In the genomic region with DNA sequence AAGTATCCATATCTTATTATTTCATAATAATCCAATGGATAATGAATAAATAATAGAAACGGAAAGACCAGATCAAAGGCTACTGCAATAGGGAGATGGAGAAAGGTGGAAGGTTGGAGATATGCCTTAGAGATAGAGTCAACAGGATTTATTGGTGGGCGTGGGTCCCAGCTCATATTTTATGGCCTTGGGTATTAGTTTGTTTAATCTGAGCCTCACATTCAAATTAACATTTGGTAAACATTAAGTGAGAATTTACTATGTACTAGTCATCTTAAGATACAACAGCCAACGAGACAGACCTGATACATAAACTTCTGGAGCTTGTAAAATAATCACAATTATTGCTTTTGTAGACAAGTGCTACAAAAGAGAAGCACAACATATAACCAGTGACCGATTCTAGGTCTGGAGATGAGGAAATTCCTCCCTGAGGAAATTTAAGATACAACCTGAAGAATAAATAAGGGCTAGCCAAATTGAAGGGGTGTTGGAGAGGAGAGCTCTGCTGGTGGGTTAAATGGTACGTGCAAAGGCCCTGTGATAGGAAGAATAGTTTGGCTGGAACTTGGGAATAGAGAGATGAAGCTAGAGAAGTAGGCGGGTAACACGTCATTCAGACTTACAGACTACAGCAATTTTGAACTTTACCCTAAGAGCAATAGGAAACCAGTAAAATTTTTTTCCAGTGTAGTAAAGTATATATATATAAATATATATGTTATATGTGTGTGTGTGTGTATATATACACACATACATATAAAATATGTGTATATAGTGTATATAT, we compare ENCODE assay signal across 17 cellular contexts. TPM values are rescaled to one million over a fixed set of nuclear protein-coding genes. Genes with fewer than 3 reads are reported as not detected.
DNase-seq lines count a peak whose midpoint lies in the region; ATAC-seq and TF ChIP-seq lines count a peak whose summit lies in the region.
"Had no signal": no experiment of that assay in that cellular context is flagged by ENCODE, and none has a peak within 500 bp of the region (broad histone marks: within the 10 kb centered on the region; RNA-seq: fewer than 3 reads in every experiment).

No MANE protein-coding gene starts in this region.

- H3K4me3 ChIP-seq in PC-3 (ENCODE audit: low read length) (no peak overlapping the region), transverse colon (no peak overlapping the region), H7 (ENCODE audit: insufficient read depth, low read depth, low read length) (no peak overlapping the region)
- H3K4me3 ChIP-seq: BLaER1 treated with 17β-estradiol and CSF1 and Interleukin-3, amounts not matched to agents 10 nM and 100 nM had no signal

- no peaks in the 10 kb centered on the region for H3K9me3 ChIP-seq in PC-3 (ENCODE audit: low read length)
- H3K9me3 ChIP-seq in transverse colon: no peaks in the 10 kb centered on the region
- H3K9me3 ChIP-seq: BLaER1 treated with 17β-estradiol and CSF1 and Interleukin-3, amounts not matched to agents 10 nM and 100 nM had no signal

- intact Hi-C loops in PC-3 (cut with micrococcal nuclease): no loop called here
- intact Hi-C loops in left colon (cut with DNase I, micrococcal nuclease): no loop called here
- intact Hi-C loops in transverse colon (cut with DNase I; ENCODE audit: low total_unique reads): no loop called here

- H3K36me3 ChIP-seq in PC-3 (ENCODE audit: low read depth, low read length): no peaks in the 10 kb centered on the region
- H3K36me3 ChIP-seq in transverse colon: no peaks in the 10 kb centered on the region
- no peaks in the 10 kb centered on the region for H3K36me3 ChIP-seq in H7 (replicated peaks; ENCODE audit: control insufficient read depth, insufficient read depth, low read length)

- DNase-seq in PC-3: no peak
- DNase-seq in left colon: no peak
- peak; percentile 57 for DNase-seq in transverse colon
- DNase-seq in DMS 273 (lab: John Stamatoyannopoulos, UW; ENCODE audit: unreplicated experiment): no peak
- DNase-seq in H7: no peak
- no peak for DNase-seq in NCI-H1417 treated with DMSO at 0.1 percent for 48 hours (lab: John Stamatoyannopoulos, UW)
- DNase-seq: ACHN; Calu3; CD4-positive, alpha-beta T cell; DMS153; DMS79 treated with DMSO at 0.1 percent for 48 hours; EL; HCEC 1CT had no signal

- no peaks in the 10 kb centered on the region for H3K79me2 ChIP-seq in PC-3 (ENCODE audit: low read length)

- no TSS peak for BruUV-seq in PC-3 (replicated peaks; lab: Mats Ljungman, UMichigan)

- in situ Hi-C loops in transverse colon (cut with MboI; ENCODE audit: low pct_ligation_motif_present in 1 of 4, low pct_unique_long_range_greater_than_20kb in 1 of 4, low sequenced_read_pairs in 3 of 4): no loop called here

- ATAC-seq in PC-3: peak; percentile 56
- ATAC-seq in left colon: peak; percentile 88

- 34 to 46% methylated on average over 7 of the region's 7 CpGs for WGBS in transverse colon (ENCODE audit: low coverage in 1 of 2), 2 donors

- no peak for TF ChIP-seq EP300 in transverse colon (IDR thresholded peaks at IDR 0.05; ENCODE audit: low read depth)

- H4K20me1 ChIP-seq in PC-3 (ENCODE audit: low read length): no peaks in the 10 kb centered on the region
- H4K20me1 ChIP-seq: BLaER1 treated with 17β-estradiol and CSF1 and Interleukin-3, amounts not matched to agents 10 nM and 100 nM had no signal

- CTCF ChIA-PET in PC-3 (lab: Charles Lee): no interaction called here

- no peaks in the 10 kb centered on the region for H3F3A ChIP-seq in PC-3 (ENCODE audit: low read length, unreplicated experiment)

- H3K27me3 ChIP-seq in PC-3 (ENCODE audit: low read length): no peaks in the 10 kb centered on the region
- no peaks in the 10 kb centered on the region for H3K27me3 ChIP-seq in transverse colon
- H3K27me3 ChIP-seq in H7 (ENCODE audit: control insufficient read depth, insufficient read depth, low read length): no peaks in the 10 kb centered on the region
- H3K27me3 ChIP-seq: BLaER1 treated with 17β-estradiol and CSF1 and Interleukin-3, amounts not matched to agents 10 nM and 100 nM had no signal

- no peak overlapping the region for H3K4me2 ChIP-seq in PC-3 (ENCODE audit: low read length)
- H3K4me2 ChIP-seq: BLaER1 treated with 17β-estradiol and CSF1 and Interleukin-3, amounts not matched to agents 10 nM and 100 nM had no signal

- H3K4me1 ChIP-seq in PC-3 (ENCODE audit: insufficient read depth, low read length) (no peaks in the 10 kb centered on the region), transverse colon (peaks cover 0 to 19% (median 12%) of the 10 kb centered on the region in 4 donors)
- H3K4me1 ChIP-seq: BLaER1 treated with 17β-estradiol and CSF1 and Interleukin-3, amounts not matched to agents 10 nM and 100 nM had no signal

- H3K9me2 ChIP-seq in PC-3 (replicated peaks; ENCODE audit: low read length): no peaks in the 10 kb centered on the region

- peak overlapping the region; percentile 27; the same call in 1 of the 2 replicates for H3K27ac ChIP-seq in 22Rv1
- H3K27ac ChIP-seq in PC-3 (ENCODE audit: low read length): no peak overlapping the region
- peak overlapping the region; percentile 65 to 84 (median 80) for H3K27ac ChIP-seq in transverse colon
- H3K27ac ChIP-seq: BLaER1 treated with 17β-estradiol and CSF1 and Interleukin-3, amounts not matched to agents 10 nM and 100 nM; HL-60 had no signal

- TF ChIP-seq POLR2A in transverse colon (IDR thresholded peaks at IDR 0.05): no peak

- POLR2A ChIA-PET in PC-3 (lab: Charles Lee; ENCODE audit: unreplicated experiment): no interaction called here

- H2AFZ ChIP-seq in PC-3 (ENCODE audit: low read length): no peak overlapping the region

- no peak for TF ChIP-seq CTCF in 22Rv1 (IDR thresholded peaks at IDR 0.05)
- TF ChIP-seq CTCF in PC-3 (conservative IDR thresholded peaks at IDR 0.05; ENCODE audit: low read depth, low read length): no peak
- TF ChIP-seq CTCF in transverse colon (IDR thresholded peaks at IDR 0.05): no peak

- no peak overlapping the region for H3K9ac ChIP-seq in PC-3 (ENCODE audit: low read length)
- H3K9ac ChIP-seq: BLaER1 treated with 17β-estradiol and CSF1 and Interleukin-3, amounts not matched to agents 10 nM and 100 nM had no signal

RNA-seq across cellular contexts. Expression of a gene that starts 16.1 kb away (rescaled TPM):
- total RNA-seq in PC-3 (2014; rRNA removed) (160 and 163 TPM in 2 replicates), left colon (100 to 1,000 TPM; 120 to 129 TPM), transverse colon (100 to 1,000 TPM; 148 to 367 (median 208) TPM)
- total RNA-seq in H7 (2014; rRNA removed; shearing (Covaris generic)): 2.5 and 3.6 TPM in 2 replicates
- total RNA-seq: A172 had no signal

RNA-seq across cellular contexts. Expression of a gene that starts 24.7 kb away (rescaled TPM):
- total RNA-seq in PC-3 (2014; rRNA removed): 2.3 and 2.9 TPM in 2 replicates
- total RNA-seq in left colon: 100 to 1,000 TPM; 289 to 459 TPM
- 100 to 1,000 TPM; 151 to 757 (median 502) TPM for total RNA-seq in transverse colon
- total RNA-seq in H7 (2014; rRNA removed; shearing (Covaris generic)): 28.5 and 41.7 TPM in 2 replicates

RNA-seq across cellular contexts. Expression of a gene that starts 44.7 kb away (rescaled TPM):
- not detected in 2 replicates for total RNA-seq in PC-3 (2014; rRNA removed)
- 1 to 10 TPM; 1.3 to 4.4 TPM for total RNA-seq in left colon
- 10 to 100 TPM in 1 of 4 donors, 1 to 10 TPM in 2, not detected in 1; 1.1 to 16.8 (median 2.3) TPM for total RNA-seq in transverse colon
- not detected in 2 replicates for total RNA-seq in H7 (2014; rRNA removed; shearing (Covaris generic))
- total RNA-seq: A172, Calu3 had no signal

RNA-seq across cellular contexts. Expression of a gene that starts 51.8 kb away (rescaled TPM):
- total RNA-seq in PC-3 (2014; rRNA removed) (0.47 and 1.8 TPM in 2 replicates), left colon (10 to 100 TPM; 51.2 to 74.2 TPM), transverse colon (10 to 100 TPM; 47.6 to 99.1 (median 79.3) TPM)
- total RNA-seq in H7 (2014; rRNA removed; shearing (Covaris generic)): 0.62 and 1.0 TPM in 2 replicates

RNA-seq across cellular contexts. Expression of a gene that starts 58.2 kb away (rescaled TPM):
- total RNA-seq in PC-3 (2014; rRNA removed): 95.1 and 97.4 TPM in 2 replicates
- 100 to 1,000 TPM; 140 to 170 TPM for total RNA-seq in left colon
- total RNA-seq in transverse colon: 100 to 1,000 TPM; 229 to 317 (median 258) TPM
- total RNA-seq in H7 (2014; rRNA removed; shearing (Covaris generic)): 83.5 and 84.6 TPM in 2 replicates

Comparison
In these comparisons a context has a peak if more than half of its experiments do, and no peak if none do; other contexts are left out.
1. RNA of a gene that starts 16.1 kb away (total RNA-seq): 148 to 367 TPM in transverse colon, 160 to 163 TPM in PC-3 and 120 to 129 TPM in left colon; 2.5 to 3.6 TPM in H7; every median in the first group is over 10 times any median in the second.